Comparison of ENCODE assay signal across 1 cellular context in genomic region chr9:91921371-91921770, GRCh38.
TF ChIP-seq lines count a peak whose summit lies in the region.

No MANE protein-coding gene starts in this region.

TF ChIP-seq in H1, 55 proteins besides CTCF, POLR2A, EP300 and RAD21:
- TF ChIP-seq CBX5 (IDR thresholded peaks at IDR 0.05; ENCODE audit: low read depth, low read length) (no peak), NANOG (IDR thresholded peaks at IDR 0.05; ENCODE audit: insufficient read depth, low read depth, low read length, poor library complexity, severe bottlenecking) (peak; percentile 90), HDAC2 (IDR thresholded peaks at IDR 0.05; ENCODE audit: borderline replicate concordance in 1 of 2, low read depth in 2 of 2, low read length in 2 of 2) (0 out of 4 replicates have a peak, but pooled peaks of 1 of the 2 experiments have one; percentile 22)
